ENCODE assay signal across 8 cellular contexts in genomic region chr14:55051165-55051425, GRCh38. TPM values are rescaled to one million over a fixed set of nuclear protein-coding genes. Genes with fewer than 3 reads are reported as not detected.
DNase-seq lines count a peak whose midpoint lies in the region; ATAC-seq and TF ChIP-seq lines count a peak whose summit lies in the region.

No MANE protein-coding gene starts in this region.

- H3K27me3 Mint-ChIP-seq in glutamatergic neuron (ENCODE audit: unreplicated experiment) = peaks cover 2% of the 10 kb centered on the region

- peaks cover 29 to 43% (median 41%) of the 10 kb centered on the region in 4 donors for H3K4me1 ChIP-seq in stomach

- H3K36me3 Mint-ChIP-seq in glutamatergic neuron (ENCODE audit: unreplicated experiment) = no peaks in the 10 kb centered on the region

- WGBS in stomach, 5 donors = 0 to 3% (median 1%) methylated on average over 10 of the region's 10 CpGs

- peak; percentile 28 for ATAC-seq in GM21786 (IDR thresholded peaks at IDR 0.05; ENCODE audit: unreplicated experiment)
- no peak for ATAC-seq in SK-N-SH treated with all-trans-retinoic acid at 6 μM for 48 hours

- H3K27ac Mint-ChIP-seq in glutamatergic neuron (ENCODE audit: unreplicated experiment) = peak overlapping the region; percentile 85

- no peak for TF ChIP-seq POLR2A in stomach (IDR thresholded peaks at IDR 0.05)

- H3K4me3 Mint-ChIP-seq in glutamatergic neuron (ENCODE audit: unreplicated experiment) = peak overlapping the region; percentile 97

- peak overlapping the region; percentile 55 to 96 (median 79) for H3K4me3 ChIP-seq in stomach

- no peak for DNase-seq in glutamatergic neuron
- no peak for DNase-seq in stomach
- no peak for DNase-seq in H4 (ENCODE audit: low spot score)
- DNase-seq in middle frontal gyrus (ENCODE audit: extremely low spot score, low spot score) = no peak
- no peak for DNase-seq in NCI-H2107 treated with DMSO at 0.1 percent for 48 hours (lab: John Stamatoyannopoulos, UW; ENCODE audit: unreplicated experiment)

- TF ChIP-seq CTCF in C4-2B (conservative IDR thresholded peaks at IDR 0.05) = no peak
- TF ChIP-seq CTCF in glutamatergic neuron (IDR thresholded peaks at IDR 0.05; ENCODE audit: partially characterized antibody, unreplicated experiment) = no peak
- no peak for TF ChIP-seq CTCF in stomach (IDR thresholded peaks at IDR 0.05)

- H3K27ac ChIP-seq in C4-2B = peak overlapping the region; percentile 99
- H3K27ac ChIP-seq in stomach = peak overlapping the region; percentile 98 to 100 (median 100)

- TF ChIP-seq EP300 in stomach (IDR thresholded peaks at IDR 0.05) = no peak

- H3K4me1 Mint-ChIP-seq in glutamatergic neuron (ENCODE audit: low read depth, unreplicated experiment) = peaks cover 18% of the 10 kb centered on the region

- peaks cover 7% of the 10 kb centered on the region for H3K9me3 Mint-ChIP-seq in glutamatergic neuron (ENCODE audit: unreplicated experiment)

- H3K9me3 ChIP-seq in stomach = no peaks in the 10 kb centered on the region

- intact Hi-C loops in stomach (cut with DNase I; ENCODE audit: low total_unique reads) = no loop called here

- no peaks in the 10 kb centered on the region for H3K27me3 ChIP-seq in stomach

- peaks cover 0 to 6% (median 0%) of the 10 kb centered on the region in 4 donors for H3K36me3 ChIP-seq in stomach

TF ChIP-seq in SK-N-SH treated with all-trans-retinoic acid at 6 μM for 48 hours, 23 proteins besides CTCF, POLR2A, EP300 and RAD21:
- TF ChIP-seq ZC3H10 (CRISPR knock-in tag; IDR thresholded peaks at IDR 0.05) = no peak
- TF ChIP-seq ZFP3 (CRISPR knock-in tag; IDR thresholded peaks at IDR 0.05) = 0 out of 2 replicates have a peak, but pooled peaks have one; percentile 10

RNA-seq across cellular contexts. Expression of gene MAPK1IP1L, which starts 0.4 kb away (rescaled TPM):
- total RNA-seq in glutamatergic neuron (ENCODE audit: unreplicated experiment) (97.9 TPM), stomach (10 to 100 TPM in 4 of 5 donors, 1 to 10 TPM in 1; 7.0 to 53.1 (median 29.9) TPM)
- 10 to 100 TPM; 22.9 to 50.9 (median 27.2) TPM for polyA plus RNA-seq in stomach
- total RNA-seq in H4 (2014; rRNA removed; shearing (Covaris generic)) = 81.3 and 137 TPM in 2 replicates

RNA-seq across cellular contexts. Expression of gene SOCS4, which starts 24.1 kb away (rescaled TPM):
- total RNA-seq in glutamatergic neuron (ENCODE audit: unreplicated experiment) (39.1 TPM), stomach (10 to 100 TPM in 4 of 5 donors, 1 to 10 TPM in 1; 4.3 to 29.2 (median 18.1) TPM)
- polyA plus RNA-seq in stomach = 1 to 10 TPM; 4.1 to 8.4 (median 7.1) TPM
- 9.3 and 11.6 TPM in 2 replicates for total RNA-seq in H4 (2014; rRNA removed; shearing (Covaris generic))

RNA-seq across cellular contexts. Expression of gene WDHD1, which starts 24.2 kb away (rescaled TPM):
- 13.9 TPM for total RNA-seq in glutamatergic neuron (ENCODE audit: unreplicated experiment)
- total RNA-seq in stomach = 10 to 100 TPM in 1 of 5 donors, 1 to 10 TPM in 1, under 1 TPM in 2, not detected in 1; 0.29 to 15.6 (median 4.4) TPM
- 1 to 10 TPM in 2 of 3 donors, under 1 TPM in 1; 0.87 to 1.6 (median 1.2) TPM for polyA plus RNA-seq in stomach
- total RNA-seq in H4 (2014; rRNA removed; shearing (Covaris generic)) = 18.6 and 19.5 TPM in 2 replicates
